Comparison of ENCODE assay signal across 34 cellular contexts in genomic region chr9:69619233-69619632, GRCh38.
"Had no signal": no experiment of that assay in that cellular context is flagged by ENCODE, and none has a peak within 500 bp of the region (broad histone marks: within the 10 kb centered on the region; RNA-seq: fewer than 3 reads in every experiment).

No MANE protein-coding gene starts in this region.

- H3K4me3 ChIP-seq: adrenal gland, ascending aorta, body of pancreas, breast epithelium, cardiac muscle cell had no signal

- ATAC-seq: activated naive CD4-positive, alpha-beta T cell treated with anti-CD3 and anti-CD28 coated beads, Interleukin-2, amount 50 U/mL, for 72 hours; activated naive CD8-positive, alpha-beta T cell treated with anti-CD3 and anti-CD28 coated beads, Interleukin-2, amount 50 U/mL, for 24 hours; activated T-cell treated with anti-CD3 and anti-CD28 coated beads, Interleukin-2, amount 50 U/mL, for 4 hours; activated T-cell treated with anti-CD3 and anti-CD28 coated beads, Interleukin-2, amount 50 U/mL, for 72 hours; activated T-helper 17 cell treated with anti-CD3 and anti-CD28 coated beads, Interleukin-2, amount 50 U/mL, for 72 hours; body of pancreas had no signal

- H3K27me3 ChIP-seq: adrenal gland, ascending aorta, body of pancreas, brain microvascular endothelial cell, breast epithelium, cardiac muscle cell had no signal

- H3K4me1 ChIP-seq: adrenal gland, ascending aorta, body of pancreas, breast epithelium had no signal

- H3K27ac ChIP-seq: adrenal gland, ascending aorta, body of pancreas, brain microvascular endothelial cell, breast epithelium, cardiac muscle cell had no signal

- DNase-seq: activated effector memory CD4-positive, alpha-beta T cell treated with anti-CD3 and anti-CD28 coated beads, Interleukin-2, amount 50 U/mL, for 16 hours; activated effector memory CD4-positive, alpha-beta T cell treated with Interleukin-2 at 50 U/mL for 16 hours; activated gamma-delta T cell; activated gamma-delta T cell treated with Interleukin-2 at 50 U/mL for 16 hours; activated naive CD4-positive, alpha-beta T cell; activated naive CD4-positive, alpha-beta T cell treated with anti-CD3 and anti-CD28 coated beads for 36 hours; activated naive CD4-positive, alpha-beta T cell treated with anti-CD3 and anti-CD28 coated beads, Interleukin-2, amount 10 ng/mL, durations not matched to agents 7 days and 5 days; activated naive CD4-positive, alpha-beta T cell treated with anti-CD3 and anti-CD28 coated beads, Interleukin-2, amount 50 U/mL, for 16 hours; activated naive CD4-positive, alpha-beta T cell treated with Interleukin-2 at 50 U/mL for 16 hours; activated naive CD8-positive, alpha-beta T cell treated with anti-CD3 and anti-CD28 coated beads for 36 hours; activated naive CD8-positive, alpha-beta T cell treated with anti-CD3 and anti-CD28 coated beads, Interleukin-2, amount 10 ng/mL, durations not matched to agents 7 days and 5 days; activated naive CD8-positive, alpha-beta T cell treated with anti-CD3 and anti-CD28 coated beads, Interleukin-2, amount 50 U/mL, for 24 hours; activated T-cell treated with anti-CD3 and anti-CD28 coated beads, Interleukin-2, amount 50 U/mL, for 1 hour; activated T-cell treated with anti-CD3 and anti-CD28 coated beads, Interleukin-2, amount 50 U/mL, for 24 hours; activated T-cell treated with anti-CD3 and anti-CD28 coated beads, Interleukin-2, amount 50 U/mL, for 4 hours; activated T-cell treated with anti-CD3 and anti-CD28 coated beads, Interleukin-2, amount 50 U/mL, for 48 hours; activated T-cell treated with anti-CD3 and anti-CD28 coated beads, Interleukin-2, amount 50 U/mL, for 72 hours; adrenal gland; amniotic stem cell; amygdala; anterior cingulate cortex; aorta; body of pancreas; brain microvascular endothelial cell; caudate nucleus; central memory CD4-positive, alpha-beta T cell; cerebellar nuclear complex had no signal

- H3K36me3 ChIP-seq: adrenal gland, ascending aorta, brain microvascular endothelial cell, breast epithelium, cardiac muscle cell had no signal

- H3K9me3 ChIP-seq: adrenal gland, ascending aorta, body of pancreas, breast epithelium had no signal

- FAIRE-seq: astrocyte, bronchial epithelial cell had no signal
